In genomic region chr20:46651091-46651962, GRCh38 we compare ENCODE assay signal across 12 cellular contexts. TPM values are rescaled to one million over a fixed set of nuclear protein-coding genes. Genes with fewer than 3 reads are reported as not detected.
DNase-seq lines count a peak whose midpoint lies in the region; ATAC-seq and TF ChIP-seq lines count a peak whose summit lies in the region.
"Had no signal": no experiment of that assay in that cellular context is flagged by ENCODE, and none has a peak within 500 bp of the region (broad histone marks: within the 10 kb centered on the region; RNA-seq: fewer than 3 reads in every experiment).

Gene SLC13A3 (minus strand): TSS chr20:46651459. CDS start chr20:46651421, 38 bp downstream.

- TF ChIP-seq CTCF in glutamatergic neuron (IDR thresholded peaks at IDR 0.05; ENCODE audit: partially characterized antibody, unreplicated experiment) = no peak
- TF ChIP-seq CTCF in nephron (IDR thresholded peaks at IDR 0.05; ENCODE audit: unreplicated experiment in 3 of 3) = no peak

- H3K36me3 Mint-ChIP-seq in glutamatergic neuron (ENCODE audit: unreplicated experiment) (peaks cover 9% of the 10 kb centered on the region), nephron (ENCODE audit: low read depth) (no peaks in the 10 kb centered on the region)

- H3K27me3 ChIP-seq in ACC112 (ENCODE audit: insufficient read depth, low read length) = peaks cover 41% of the 10 kb centered on the region
- H3K27me3 ChIP-seq: BLaER1 treated with 17β-estradiol and CSF1 and Interleukin-3, amounts not matched to agents 10 nM and 100 nM had no signal

- H3K79me2 ChIP-seq in ACC112 (ENCODE audit: control insufficient read depth, insufficient read depth, low read length, unreplicated experiment) = no peaks in the 10 kb centered on the region

- ATAC-seq in GM18520 (IDR thresholded peaks at IDR 0.05; ENCODE audit: unreplicated experiment) = no peak

- peaks cover 12% of the 10 kb centered on the region for H3K27me3 Mint-ChIP-seq in glutamatergic neuron (ENCODE audit: unreplicated experiment)
- H3K27me3 Mint-ChIP-seq in nephron (ENCODE audit: low read depth) = peaks cover 33% of the 10 kb centered on the region

- H3K27ac Mint-ChIP-seq in glutamatergic neuron (ENCODE audit: unreplicated experiment) (peak within 1 kb of the TSS; percentile 60), nephron (no peak within 1 kb of the TSS)

- peaks cover 22% of the 10 kb centered on the region for H3K4me1 Mint-ChIP-seq in glutamatergic neuron (ENCODE audit: low read depth, unreplicated experiment)
- H3K4me1 Mint-ChIP-seq in nephron = peaks cover 23% of the 10 kb centered on the region

- H3K4me3 ChIP-seq in ACC112 (ENCODE audit: low read depth, low read length) = peak within 1 kb of the TSS; percentile 42; the same call in 1 of the 2 replicates
- H3K4me3 ChIP-seq: BLaER1 treated with 17β-estradiol and CSF1 and Interleukin-3, amounts not matched to agents 10 nM and 100 nM had no signal

- DNase-seq in NCI-H2227 (lab: John Stamatoyannopoulos, UW; ENCODE audit: unreplicated experiment) (peak; percentile 63), glutamatergic neuron (peak; percentile 45), LoVo (ENCODE audit: low spot score) (no peak), NCI-H1417 treated with DMSO at 0.1 percent for 48 hours (lab: John Stamatoyannopoulos, UW) (no peak), NCI-H446 treated with DMSO at 0.1 percent for 48 hours (lab: John Stamatoyannopoulos, UW) (no peak)
- DNase-seq: amniotic stem cell, NCI-H1930 had no signal

- H3K36me3 ChIP-seq in ACC112 (ENCODE audit: insufficient read depth, low read length) = no peaks in the 10 kb centered on the region
- H3K36me3 ChIP-seq: BLaER1 treated with 17β-estradiol and CSF1 and Interleukin-3, amounts not matched to agents 10 nM and 100 nM; neutrophil had no signal

- no peaks in the 10 kb centered on the region for H3K4me1 ChIP-seq in ACC112 (ENCODE audit: control insufficient read depth, insufficient read depth, low read length, unreplicated experiment)

- H2AFZ ChIP-seq in ACC112 (ENCODE audit: low read length, unreplicated experiment) = no peak within 1 kb of the TSS

- H3K4me3 Mint-ChIP-seq in glutamatergic neuron (ENCODE audit: unreplicated experiment) (peak within 1 kb of the TSS; percentile 85), nephron (peak within 1 kb of the TSS; percentile 13 to 74 (median 72))

- H3K9me3 Mint-ChIP-seq in glutamatergic neuron (ENCODE audit: unreplicated experiment) (no peaks in the 10 kb centered on the region), nephron (peaks cover 4% of the 10 kb centered on the region)

- H3K27ac ChIP-seq in ACC112 (ENCODE audit: low read depth, low read length) = no peak within 1 kb of the TSS
- H3K27ac ChIP-seq: BLaER1 treated with 17β-estradiol and CSF1 and Interleukin-3, amounts not matched to agents 10 nM and 100 nM; neutrophil had no signal

RNA-seq across cellular contexts. Expression of gene SLC13A3, which starts in this region (rescaled TPM):
- 5.8 TPM for total RNA-seq in glutamatergic neuron (ENCODE audit: unreplicated experiment)

Comparison
In these comparisons a context has a peak if more than half of its experiments do, and no peak if none do; other contexts are left out.
1. DNase-seq: peak in NCI-H2227 (single experiment) and glutamatergic neuron (single experiment); none in LoVo (single experiment), NCI-H1417 treated with DMSO at 0.1 percent for 48 hours (single experiment) and NCI-H446 treated with DMSO at 0.1 percent for 48 hours (single experiment).